In the genomic region with DNA sequence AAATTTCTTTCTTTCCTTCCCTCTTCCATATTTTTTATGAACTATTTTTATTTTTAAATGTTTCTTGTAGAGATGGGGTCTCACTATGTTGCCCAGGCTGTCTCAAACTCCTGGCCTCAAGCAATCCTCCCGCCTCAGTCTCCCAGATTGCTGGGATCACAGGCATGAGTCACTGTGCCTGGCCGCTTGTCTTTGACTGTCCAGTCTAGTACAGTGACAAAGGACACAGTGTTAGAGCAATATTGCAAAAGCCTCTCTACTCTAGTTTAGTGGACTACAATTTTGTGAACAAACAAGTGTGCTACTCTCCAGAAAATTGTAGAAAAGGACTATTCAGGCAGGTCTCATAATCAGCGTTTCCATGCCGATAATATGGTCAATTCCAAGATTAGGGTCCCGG, we compare ENCODE assay signal across 1 cellular context.
TF ChIP-seq lines count a peak whose summit lies in the region.

No MANE protein-coding gene starts in this region.

TF ChIP-seq in GM23338, 12 proteins besides CTCF, POLR2A, EP300 and RAD21 (continued from another document):
- TF ChIP-seq, protein P1, sequence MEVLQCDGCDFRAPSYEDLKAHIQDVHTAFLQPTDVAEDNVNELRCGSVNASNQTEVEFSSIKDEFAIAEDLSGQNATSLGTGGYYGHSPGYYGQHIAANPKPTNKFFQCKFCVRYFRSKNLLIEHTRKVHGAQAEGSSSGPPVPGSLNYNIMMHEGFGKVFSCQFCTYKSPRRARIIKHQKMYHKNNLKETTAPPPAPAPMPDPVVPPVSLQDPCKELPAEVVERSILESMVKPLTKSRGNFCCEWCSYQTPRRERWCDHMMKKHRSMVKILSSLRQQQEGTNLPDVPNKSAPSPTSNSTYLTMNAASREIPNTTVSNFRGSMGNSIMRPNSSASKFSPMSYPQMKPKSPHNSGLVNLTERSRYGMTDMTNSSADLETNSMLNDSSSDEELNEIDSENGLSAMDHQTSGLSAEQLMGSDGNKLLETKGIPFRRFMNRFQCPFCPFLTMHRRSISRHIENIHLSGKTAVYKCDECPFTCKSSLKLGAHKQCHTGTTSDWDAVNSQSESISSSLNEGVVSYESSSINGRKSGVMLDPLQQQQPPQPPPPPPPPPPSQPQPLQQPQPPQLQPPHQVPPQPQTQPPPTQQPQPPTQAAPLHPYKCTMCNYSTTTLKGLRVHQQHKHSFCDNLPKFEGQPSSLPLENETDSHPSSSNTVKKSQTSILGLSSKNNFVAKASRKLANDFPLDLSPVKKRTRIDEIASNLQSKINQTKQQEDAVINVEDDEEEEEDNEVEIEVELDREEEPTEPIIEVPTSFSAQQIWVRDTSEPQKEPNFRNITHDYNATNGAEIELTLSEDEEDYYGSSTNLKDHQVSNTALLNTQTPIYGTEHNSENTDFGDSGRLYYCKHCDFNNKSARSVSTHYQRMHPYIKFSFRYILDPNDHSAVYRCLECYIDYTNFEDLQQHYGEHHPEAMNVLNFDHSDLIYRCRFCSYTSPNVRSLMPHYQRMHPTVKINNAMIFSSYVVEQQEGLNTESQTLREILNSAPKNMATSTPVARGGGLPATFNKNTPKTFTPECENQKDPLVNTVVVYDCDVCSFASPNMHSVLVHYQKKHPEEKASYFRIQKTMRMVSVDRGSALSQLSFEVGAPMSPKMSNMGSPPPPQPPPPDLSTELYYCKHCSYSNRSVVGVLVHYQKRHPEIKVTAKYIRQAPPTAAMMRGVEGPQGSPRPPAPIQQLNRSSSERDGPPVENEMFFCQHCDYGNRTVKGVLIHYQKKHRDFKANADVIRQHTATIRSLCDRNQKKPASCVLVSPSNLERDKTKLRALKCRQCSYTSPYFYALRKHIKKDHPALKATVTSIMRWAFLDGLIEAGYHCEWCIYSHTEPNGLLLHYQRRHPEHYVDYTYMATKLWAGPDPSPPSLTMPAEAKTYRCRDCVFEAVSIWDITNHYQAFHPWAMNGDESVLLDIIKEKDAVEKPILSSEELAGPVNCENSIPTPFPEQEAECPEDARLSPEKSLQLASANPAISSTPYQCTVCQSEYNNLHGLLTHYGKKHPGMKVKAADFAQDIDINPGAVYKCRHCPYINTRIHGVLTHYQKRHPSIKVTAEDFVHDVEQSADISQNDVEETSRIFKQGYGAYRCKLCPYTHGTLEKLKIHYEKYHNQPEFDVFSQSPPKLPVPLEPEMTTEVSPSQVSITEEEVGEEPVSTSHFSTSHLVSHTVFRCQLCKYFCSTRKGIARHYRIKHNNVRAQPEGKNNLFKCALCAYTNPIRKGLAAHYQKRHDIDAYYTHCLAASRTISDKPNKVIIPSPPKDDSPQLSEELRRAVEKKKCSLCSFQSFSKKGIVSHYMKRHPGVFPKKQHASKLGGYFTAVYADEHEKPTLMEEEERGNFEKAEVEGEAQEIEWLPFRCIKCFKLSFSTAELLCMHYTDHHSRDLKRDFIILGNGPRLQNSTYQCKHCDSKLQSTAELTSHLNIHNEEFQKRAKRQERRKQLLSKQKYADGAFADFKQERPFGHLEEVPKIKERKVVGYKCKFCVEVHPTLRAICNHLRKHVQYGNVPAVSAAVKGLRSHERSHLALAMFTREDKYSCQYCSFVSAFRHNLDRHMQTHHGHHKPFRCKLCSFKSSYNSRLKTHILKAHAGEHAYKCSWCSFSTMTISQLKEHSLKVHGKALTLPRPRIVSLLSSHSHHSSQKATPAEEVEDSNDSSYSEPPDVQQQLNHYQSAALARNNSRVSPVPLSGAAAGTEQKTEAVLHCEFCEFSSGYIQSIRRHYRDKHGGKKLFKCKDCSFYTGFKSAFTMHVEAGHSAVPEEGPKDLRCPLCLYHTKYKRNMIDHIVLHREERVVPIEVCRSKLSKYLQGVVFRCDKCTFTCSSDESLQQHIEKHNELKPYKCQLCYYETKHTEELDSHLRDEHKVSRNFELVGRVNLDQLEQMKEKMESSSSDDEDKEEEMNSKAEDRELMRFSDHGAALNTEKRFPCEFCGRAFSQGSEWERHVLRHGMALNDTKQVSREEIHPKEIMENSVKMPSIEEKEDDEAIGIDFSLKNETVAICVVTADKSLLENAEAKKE (CRISPR knock-in tag; IDR thresholded peaks at IDR 0.05) = no peak
- TF ChIP-seq, protein P2, sequence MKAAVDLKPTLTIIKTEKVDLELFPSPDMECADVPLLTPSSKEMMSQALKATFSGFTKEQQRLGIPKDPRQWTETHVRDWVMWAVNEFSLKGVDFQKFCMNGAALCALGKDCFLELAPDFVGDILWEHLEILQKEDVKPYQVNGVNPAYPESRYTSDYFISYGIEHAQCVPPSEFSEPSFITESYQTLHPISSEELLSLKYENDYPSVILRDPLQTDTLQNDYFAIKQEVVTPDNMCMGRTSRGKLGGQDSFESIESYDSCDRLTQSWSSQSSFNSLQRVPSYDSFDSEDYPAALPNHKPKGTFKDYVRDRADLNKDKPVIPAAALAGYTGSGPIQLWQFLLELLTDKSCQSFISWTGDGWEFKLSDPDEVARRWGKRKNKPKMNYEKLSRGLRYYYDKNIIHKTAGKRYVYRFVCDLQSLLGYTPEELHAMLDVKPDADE (IDR thresholded peaks at IDR 0.05) = no peak
